ENCODE assay signal across 12 cellular contexts in genomic region chr12:115227137-115227615, GRCh38.
DNase-seq lines count a peak whose midpoint lies in the region; ATAC-seq, FAIRE-seq and TF ChIP-seq lines count a peak whose summit lies in the region.
"Had no signal": no experiment of that assay in that cellular context is flagged by ENCODE, and none has a peak within 500 bp of the region (broad histone marks: within the 10 kb centered on the region; RNA-seq: fewer than 3 reads in every experiment).

No MANE protein-coding gene starts in this region.

- no peak for ATAC-seq in activated naive CD8-positive, alpha-beta T cell treated with anti-CD3 and anti-CD28 coated beads, Interleukin-2, amount 50 U/mL, for 24 hours

- no peaks in the 10 kb centered on the region for H3K27me3 Mint-ChIP-seq in activated naive CD8-positive, alpha-beta T cell treated with anti-CD3 and anti-CD28 coated beads, Interleukin-2, amount 50 U/mL, for 24 hours
- H3K27me3 Mint-ChIP-seq: CD4-positive, CD25-positive, alpha-beta regulatory T cell had no signal

- no peaks in the 10 kb centered on the region for H3K36me3 ChIP-seq in kidney epithelial cell (ENCODE audit: control insufficient read depth, insufficient read depth, low read length)
- H3K36me3 ChIP-seq: ovary had no signal

- no peak overlapping the region for H3K4me3 Mint-ChIP-seq in activated naive CD8-positive, alpha-beta T cell treated with anti-CD3 and anti-CD28 coated beads, Interleukin-2, amount 50 U/mL, for 24 hours
- H3K4me3 Mint-ChIP-seq: CD4-positive, CD25-positive, alpha-beta regulatory T cell had no signal

- H3K4me1 Mint-ChIP-seq in activated naive CD8-positive, alpha-beta T cell treated with anti-CD3 and anti-CD28 coated beads, Interleukin-2, amount 50 U/mL, for 24 hours: no peaks in the 10 kb centered on the region
- H3K4me1 Mint-ChIP-seq: CD4-positive, CD25-positive, alpha-beta regulatory T cell had no signal

- H3K4me3 ChIP-seq in AG09309 (ENCODE audit: control insufficient read depth, low read depth, low read length) (no peak overlapping the region), choroid plexus epithelial cell (ENCODE audit: low read depth, low read length) (no peak overlapping the region), kidney epithelial cell (ENCODE audit: low read depth, low read length) (no peak overlapping the region)
- H3K4me3 ChIP-seq: ovary had no signal

- TF ChIP-seq CTCF in AG09309 (IDR thresholded peaks at IDR 0.05; ENCODE audit: control insufficient read depth, insufficient read depth, low read depth, low read length, missing control alignments) (no peak), choroid plexus epithelial cell (conservative IDR thresholded peaks at IDR 0.05; ENCODE audit: low read depth, low read length) (no peak), kidney epithelial cell (IDR thresholded peaks at IDR 0.05; ENCODE audit: insufficient read depth, low read length, poor library complexity, severe bottlenecking) (no peak), D721Med (IDR thresholded peaks at IDR 0.05; ENCODE audit: insufficient read depth, missing control alignments) (no peak), GM10248 (IDR thresholded peaks at IDR 0.05; ENCODE audit: control extremely low read depth, extremely low read depth, low read depth, missing control alignments) (no peak)

- no peaks in the 10 kb centered on the region for H3K36me3 Mint-ChIP-seq in activated naive CD8-positive, alpha-beta T cell treated with anti-CD3 and anti-CD28 coated beads, Interleukin-2, amount 50 U/mL, for 24 hours (ENCODE audit: low read depth)
- H3K36me3 Mint-ChIP-seq: CD4-positive, CD25-positive, alpha-beta regulatory T cell had no signal

- no peak overlapping the region for H3K27ac Mint-ChIP-seq in activated naive CD8-positive, alpha-beta T cell treated with anti-CD3 and anti-CD28 coated beads, Interleukin-2, amount 50 U/mL, for 24 hours
- H3K27ac Mint-ChIP-seq: CD4-positive, CD25-positive, alpha-beta regulatory T cell had no signal

- no peaks in the 10 kb centered on the region for H3K9me3 Mint-ChIP-seq in activated naive CD8-positive, alpha-beta T cell treated with anti-CD3 and anti-CD28 coated beads, Interleukin-2, amount 50 U/mL, for 24 hours

- CTCF ChIA-PET in GM10248 (lab: Yijun Ruan, JAX): interaction anchor here (0.8 to 1.5 kb wide), 2 partner anchors 9 to 501 kb away, joined by 3 read pairs; no protein-coding TSS in a partner anchor

- no peaks in the 10 kb centered on the region for H3K27me3 ChIP-seq in kidney epithelial cell (ENCODE audit: control insufficient read depth, insufficient read depth, low read length)
- H3K27me3 ChIP-seq: ovary had no signal

- no peak for FAIRE-seq in D721Med (lab: Jason Lieb, UNC)

- peak; percentile 80 for DNase-seq in AG09309 (ENCODE audit: low read depth)
- DNase-seq in LoVo (ENCODE audit: low spot score): peak; percentile 83
- peak; percentile 69 for DNase-seq in choroid plexus epithelial cell (ENCODE audit: low read depth)
- DNase-seq in kidney epithelial cell (ENCODE audit: low read depth): peak; percentile 65
- no peak for DNase-seq in D721Med (ENCODE audit: insufficient read length, low spot score)
- no peak for DNase-seq in NCI-H524 treated with DMSO at 0.1 percent for 48 hours (lab: John Stamatoyannopoulos, UW)
- no peak for DNase-seq in activated naive CD8-positive, alpha-beta T cell treated with anti-CD3 and anti-CD28 coated beads, Interleukin-2, amount 50 U/mL, for 24 hours
- no peak for DNase-seq in GM10248 (ENCODE audit: extremely low spot score)
- DNase-seq: CD4-positive, CD25-positive, alpha-beta regulatory T cell; H7; ovary; T-helper 1 cell had no signal

- POLR2A ChIA-PET in GM10248 (lab: Yijun Ruan, JAX): no interaction called here

Comparison
In these comparisons a context has a peak if more than half of its experiments do, and no peak if none do; other contexts are left out.
1. DNase-seq: peak in AG09309 (single experiment), LoVo (single experiment), choroid plexus epithelial cell (single experiment) and kidney epithelial cell (single experiment); none in D721Med (single experiment), NCI-H524 treated with DMSO at 0.1 percent for 48 hours (single experiment), activated naive CD8-positive, alpha-beta T cell treated with anti-CD3 and anti-CD28 coated beads, Interleukin-2, amount 50 U/mL, for 24 hours (single experiment) and GM10248 (single experiment).